ENCODE assay signal across 10 cellular contexts in the genomic region with DNA sequence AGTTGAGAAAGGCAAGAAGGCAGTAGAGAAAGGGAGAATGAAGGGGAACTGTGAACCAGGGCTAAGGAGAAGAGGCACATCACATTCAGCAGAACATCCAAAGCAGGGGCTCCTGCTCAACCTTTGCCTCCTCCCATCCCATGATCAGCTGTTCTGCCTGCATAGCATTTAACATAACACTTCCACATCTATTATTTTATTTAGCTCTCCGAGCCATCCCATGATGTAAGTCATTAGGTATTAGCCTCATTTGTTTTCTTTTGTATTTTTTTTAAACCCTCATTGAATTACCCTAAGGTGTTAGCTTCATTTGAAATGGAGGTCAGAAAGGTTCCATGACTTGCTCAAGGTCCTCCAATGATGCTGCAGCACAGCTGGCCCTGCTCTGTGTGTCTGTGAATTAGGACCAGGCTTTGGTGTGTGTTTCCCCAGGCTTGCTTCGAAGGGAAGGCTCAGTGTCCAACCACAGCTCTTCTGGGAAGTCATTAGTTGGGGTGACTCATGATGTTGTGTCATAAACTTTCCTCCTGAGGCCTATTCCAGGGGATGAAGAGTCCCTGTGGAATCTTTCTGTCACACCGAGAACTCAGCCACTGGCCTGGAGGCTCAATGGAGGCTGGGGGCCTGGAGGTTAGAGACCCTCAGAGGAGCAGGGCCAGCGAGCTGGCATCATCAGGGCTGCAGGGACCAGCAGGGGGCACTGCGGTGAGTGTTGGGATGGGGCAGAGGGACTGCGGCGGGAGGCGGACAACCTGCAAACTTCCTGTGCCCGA. TPM values are rescaled to one million over a fixed set of nuclear protein-coding genes. Genes with fewer than 3 reads are reported as not detected.
A peak's percentile ranks its signal among the peaks of the same experiment; 100 is the strongest.
DNase-seq lines count a peak whose midpoint lies in the region; ATAC-seq and TF ChIP-seq lines count a peak whose summit lies in the region.
"Had no signal": no experiment of that assay in that cellular context is flagged by ENCODE, and none has a peak within 500 bp of the region (broad histone marks: within the 10 kb centered on the region; RNA-seq: fewer than 3 reads in every experiment).

No MANE protein-coding gene starts in this region.

- peak; percentile 94 for ATAC-seq in esophagus mucosa
- ATAC-seq in GM18861 (IDR thresholded peaks at IDR 0.05; ENCODE audit: unreplicated experiment): no peak
- no peak for ATAC-seq in GM18870 (IDR thresholded peaks at IDR 0.05; ENCODE audit: unreplicated experiment)

- H3K4me3 Mint-ChIP-seq in activated CD4-positive, alpha-beta T cell treated with anti-CD3 and anti-CD28 coated beads, Interleukin-2, amount 10 ng/mL, durations not matched to agents 7 days and 5 days: no peak overlapping the region

- 61 to 69% (median 62%) methylated on average over 8 to 9 of the region's 9 CpGs for WGBS in spleen, 5 donors

- peak in 6 of 11 experiments; percentile 9 to 50 (median 31) for TF ChIP-seq CTCF in spleen (IDR thresholded peaks at IDR 0.05 in 8 of 11, conservative IDR thresholded peaks at IDR 0.05 in 3 of 11)

- TF ChIP-seq POLR2A in spleen (IDR thresholded peaks at IDR 0.05): no peak

- peaks cover 0 to 3% (median 2%) of the 10 kb centered on the region in 6 donors for H3K4me1 ChIP-seq in spleen

- H3K9me3 ChIP-seq in spleen: no peaks in the 10 kb centered on the region

- intact Hi-C loops in spleen (cut with DNase I; ENCODE audit: low total_unique reads): no loop called here

- peaks cover 3% of the 10 kb centered on the region for H3K27me3 Mint-ChIP-seq in activated CD4-positive, alpha-beta T cell treated with anti-CD3 and anti-CD28 coated beads, Interleukin-2, amount 10 ng/mL, durations not matched to agents 7 days and 5 days

- no peaks in the 10 kb centered on the region for H3K9me3 Mint-ChIP-seq in activated CD4-positive, alpha-beta T cell treated with anti-CD3 and anti-CD28 coated beads, Interleukin-2, amount 10 ng/mL, durations not matched to agents 7 days and 5 days

- no peak overlapping the region for H3K27ac Mint-ChIP-seq in activated CD4-positive, alpha-beta T cell treated with anti-CD3 and anti-CD28 coated beads, Interleukin-2, amount 10 ng/mL, durations not matched to agents 7 days and 5 days

- no peak overlapping the region for H3K4me3 ChIP-seq in spleen

- peak; percentile 13 to 19 for DNase-seq in activated CD4-positive, alpha-beta T cell treated with anti-CD3 and anti-CD28 coated beads, Interleukin-2, amount 50 U/mL, for 48 hours
- no peak for DNase-seq in activated CD4-positive, alpha-beta T cell treated with anti-CD3 and anti-CD28 coated beads, Interleukin-2, amount 10 ng/mL, durations not matched to agents 7 days and 5 days
- DNase-seq in OCI-M1 (lab: John Stamatoyannopoulos, UW) (peak; percentile 25), spleen (no peak)
- DNase-seq in NK-92 treated with Interleukin-12 subunit alpha and Interleukin-12 subunit beta, amount 100 ng/mL, for 24 hours (lab: John Stamatoyannopoulos, UW): no peak

- peaks cover 14% of the 10 kb centered on the region for H3K4me1 Mint-ChIP-seq in activated CD4-positive, alpha-beta T cell treated with anti-CD3 and anti-CD28 coated beads, Interleukin-2, amount 10 ng/mL, durations not matched to agents 7 days and 5 days

- H3K27me3 ChIP-seq in spleen (replicated peaks in 1 of 7): no peaks in the 10 kb centered on the region

- POLR2A ChIA-PET in activated CD4-positive, alpha-beta T cell treated with anti-CD3 and anti-CD28 coated beads, Interleukin-2, amount 10 ng/mL, durations not matched to agents 7 days and 5 days (lab: Charles Lee): no interaction called here

- H3K36me3 Mint-ChIP-seq in activated CD4-positive, alpha-beta T cell treated with anti-CD3 and anti-CD28 coated beads, Interleukin-2, amount 10 ng/mL, durations not matched to agents 7 days and 5 days (ENCODE audit: low read depth): no peaks in the 10 kb centered on the region

- H3K36me3 ChIP-seq in spleen: no peaks in the 10 kb centered on the region

- H3K27ac ChIP-seq in spleen: no peak overlapping the region

- CTCF ChIA-PET in activated CD4-positive, alpha-beta T cell treated with anti-CD3 and anti-CD28 coated beads, Interleukin-2, amount 10 ng/mL, durations not matched to agents 7 days and 5 days (lab: Charles Lee): interaction anchor here (0.9 to 2.6 kb wide), 3 partner anchors 11 to 45 kb away, joined by 3 to 9 read pairs (median 4); no protein-coding TSS in a partner anchor

RNA-seq across cellular contexts. Expression of a gene that starts 16.5 kb away (rescaled TPM):
- total RNA-seq in activated CD4-positive, alpha-beta T cell treated with anti-CD3 and anti-CD28 coated beads, Interleukin-2, amount 10 ng/mL, durations not matched to agents 7 days and 5 days: not detected
- total RNA-seq in esophagus mucosa (0.04 TPM), spleen (under 1 TPM in 5 of 7 donors, not detected in 2; 0.06 to 0.63 (median 0.09) TPM)
- under 1 TPM; under 0.01 to 0.15 (median 0.06) TPM for polyA plus RNA-seq in spleen
- total RNA-seq: lung microvascular endothelial cell; T-helper 1 cell treated with Interleukin-12 subunit alpha and Interleukin-12 subunit beta and Interleukin-4 antibody, amounts not matched to agents 30 ng/mL and 1 ng/mL, for 36 hours had no signal

RNA-seq across cellular contexts. Expression of a gene that starts 34.1 kb away (rescaled TPM):
- 100 to 1,000 TPM; 124 to 132 TPM for total RNA-seq in activated CD4-positive, alpha-beta T cell treated with anti-CD3 and anti-CD28 coated beads, Interleukin-2, amount 10 ng/mL, durations not matched to agents 7 days and 5 days
- total RNA-seq in esophagus mucosa (158 TPM), spleen (10 to 100 TPM; 54.8 to 83.3 (median 75.5) TPM)
- 100 to 1,000 TPM; 120 to 133 (median 121) TPM for polyA plus RNA-seq in spleen

Comparison
In these comparisons a context has a peak if more than half of its experiments do, and no peak if none do; other contexts are left out.
1. DNase-seq: peak in activated CD4-positive, alpha-beta T cell treated with anti-CD3 and anti-CD28 coated beads, Interleukin-2, amount 50 U/mL, for 48 hours (2 of 2) and OCI-M1 (single experiment); none in activated CD4-positive, alpha-beta T cell treated with anti-CD3 and anti-CD28 coated beads, Interleukin-2, amount 10 ng/mL, durations not matched to agents 7 days and 5 days (single experiment), spleen (single experiment) and NK-92 treated with Interleukin-12 subunit alpha and Interleukin-12 subunit beta, amount 100 ng/mL, for 24 hours (single experiment).